15 cellular contexts compared by ENCODE assay signal in the genomic region with DNA sequence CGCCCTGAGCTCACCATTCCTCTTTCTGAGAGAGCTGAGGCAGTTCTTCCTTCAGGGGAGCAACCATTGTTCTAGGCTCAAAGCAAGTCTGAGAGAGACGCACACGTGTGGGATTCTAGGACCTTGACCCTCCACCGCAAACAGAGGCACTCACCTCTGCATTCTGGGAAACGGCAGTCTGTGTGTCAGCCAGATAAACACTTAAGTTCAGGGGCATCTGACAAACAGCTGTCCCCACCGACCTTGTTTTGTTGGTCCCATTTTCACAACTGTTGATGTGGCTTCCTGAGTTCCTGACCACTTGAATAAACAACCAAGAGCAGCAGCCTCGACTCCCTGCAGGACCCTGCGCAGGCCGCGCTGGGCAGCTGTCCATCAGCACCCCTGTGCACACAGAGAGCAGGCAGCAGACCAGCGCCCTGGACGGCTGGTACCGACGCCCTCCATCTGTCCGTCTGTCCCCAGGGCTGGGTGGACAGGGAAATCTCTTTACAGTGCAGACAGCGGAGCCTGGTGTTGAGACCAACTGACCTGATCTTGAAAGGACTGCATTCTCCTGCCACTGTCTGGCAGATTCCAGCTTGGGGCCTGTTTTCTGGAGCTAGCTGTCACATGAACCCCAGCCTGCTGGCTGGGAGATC.
A peak's percentile ranks its signal among the peaks of the same experiment; 100 is the strongest.
DNase-seq lines count a peak whose midpoint lies in the region; FAIRE-seq and TF ChIP-seq lines count a peak whose summit lies in the region.
"Had no signal": no experiment of that assay in that cellular context is flagged by ENCODE, and none has a peak within 500 bp of the region (broad histone marks: within the 10 kb centered on the region; RNA-seq: fewer than 3 reads in every experiment).

No MANE protein-coding gene starts in this region.

- peak; percentile 23 for DNase-seq in COLO668 (lab: John Stamatoyannopoulos, UW; ENCODE audit: unreplicated experiment)
- DNase-seq in NCI-H69 (lab: John Stamatoyannopoulos, UW): peak; percentile 38
- peak; percentile 76 for DNase-seq in endothelial cell of umbilical vein (ENCODE audit: low read depth, low spot score)
- DNase-seq in medulla oblongata (ENCODE audit: extremely low spot score): peak; percentile 62
- DNase-seq in osteoblast (ENCODE audit: insufficient read length, low spot score, missing footprints): no peak
- DNase-seq in NCI-H2171 treated with DMSO at 0.1 percent for 48 hours (lab: John Stamatoyannopoulos, UW): no peak
- no peak for DNase-seq in suprapubic skin (ENCODE audit: low spot score in 2 of 2)
- DNase-seq in HTR-8/SVneo (ENCODE audit: insufficient read length, low spot score): no peak
- DNase-seq: ACHN; activated naive CD4-positive, alpha-beta T cell treated with anti-CD3 and anti-CD28 coated beads, Interleukin-2, amount 50 U/mL, for 16 hours; CD8-positive, alpha-beta T cell; effector CD4-positive, alpha-beta T cell; EL; SJCRH30 had no signal

- H3K9me1 ChIP-seq in endothelial cell of umbilical vein (replicated peaks; ENCODE audit: control insufficient read depth, extremely low read depth, insufficient read depth, low read length): no peaks in the 10 kb centered on the region

- H3K4me3 ChIP-seq in endothelial cell of umbilical vein (replicated peaks in 1 of 3; ENCODE audit: insufficient read depth in 1 of 3, low read depth in 1 of 3, low read length in 3 of 3) (no peak overlapping the region), osteoblast (ENCODE audit: insufficient read depth, low read length) (no peak overlapping the region), suprapubic skin (no peak overlapping the region)
- H3K4me3 ChIP-seq: lung, SJCRH30 had no signal

- CTCF ChIA-PET in endothelial cell of umbilical vein (lab: Charles Lee): no interaction called here

- FAIRE-seq in endothelial cell of umbilical vein (lab: Jason Lieb, UNC) (peak; percentile 26), HTR-8/SVneo (lab: Jason Lieb, UNC) (no peak)

- no peak overlapping the region for H3K9ac ChIP-seq in endothelial cell of umbilical vein (replicated peaks; ENCODE audit: extremely low read depth, insufficient read depth, low read length)

- no peak overlapping the region for H3K27ac ChIP-seq in endothelial cell of umbilical vein (ENCODE audit: insufficient read depth, low read depth, low read length)
- no peak overlapping the region for H3K27ac ChIP-seq in osteoblast (ENCODE audit: low read depth, low read length)
- no peak overlapping the region for H3K27ac ChIP-seq in suprapubic skin
- H3K27ac ChIP-seq: SJCRH30 had no signal

- H3K79me2 ChIP-seq in endothelial cell of umbilical vein (ENCODE audit: control insufficient read depth, insufficient read depth, low read length) (no peaks in the 10 kb centered on the region), osteoblast (ENCODE audit: insufficient read depth, low read length) (no peaks in the 10 kb centered on the region)

- H2AFZ ChIP-seq in endothelial cell of umbilical vein (ENCODE audit: low read depth, low read length) (no peak overlapping the region), osteoblast (ENCODE audit: low read length) (no peak overlapping the region)

- H3K36me3 ChIP-seq in endothelial cell of umbilical vein (ENCODE audit: control insufficient read depth in 2 of 2, extremely low read depth in 1 of 2, insufficient read depth in 2 of 2, low read length in 2 of 2) (no peaks in the 10 kb centered on the region), osteoblast (ENCODE audit: insufficient read depth, low read length) (no peaks in the 10 kb centered on the region), suprapubic skin (no peaks in the 10 kb centered on the region)
- H3K36me3 ChIP-seq: SJCRH30 had no signal

- dilution Hi-C loops in endothelial cell of umbilical vein (cut with MboI; ENCODE audit: extremely low pct_ligation_motif_present, low sequenced_read_pairs): no loop called here

- BruUV-seq in endothelial cell of umbilical vein (replicated peaks; lab: Mats Ljungman, UMichigan): no TSS peak

- no peak overlapping the region for H3K4me2 ChIP-seq in endothelial cell of umbilical vein (ENCODE audit: insufficient read depth, low read length)
- H3K4me2 ChIP-seq in osteoblast (ENCODE audit: insufficient read depth, low read length): no peak overlapping the region

- H3K9me3 ChIP-seq in endothelial cell of umbilical vein (replicated peaks; ENCODE audit: control insufficient read depth, insufficient read depth, low read length) (no peaks in the 10 kb centered on the region), osteoblast (ENCODE audit: low read depth, low read length) (no peaks in the 10 kb centered on the region), suprapubic skin (no peaks in the 10 kb centered on the region)
- H3K9me3 ChIP-seq: SJCRH30 had no signal

- 66% methylated on average over 16 of the region's 16 CpGs for WGBS in suprapubic skin

- TF ChIP-seq CTCF in endothelial cell of umbilical vein (IDR thresholded peaks at IDR 0.05; ENCODE audit: extremely low read depth in 1 of 2, insufficient read depth in 1 of 2, low read depth in 1 of 2, low read length in 2 of 2) (no peak), osteoblast (IDR thresholded peaks at IDR 0.05; ENCODE audit: extremely low read depth, low read depth, low read length) (no peak), suprapubic skin (IDR thresholded peaks at IDR 0.05) (no peak)

- H3K27me3 ChIP-seq in endothelial cell of umbilical vein (ENCODE audit: control insufficient read depth in 2 of 2, insufficient read depth in 2 of 2, low read length in 2 of 2): no peaks in the 10 kb centered on the region
- H3K27me3 ChIP-seq in osteoblast (ENCODE audit: insufficient read depth, low read length): peaks cover 24% of the 10 kb centered on the region
- no peaks in the 10 kb centered on the region for H3K27me3 ChIP-seq in suprapubic skin
- H3K27me3 ChIP-seq: SJCRH30 had no signal

- no peak for TF ChIP-seq POLR2A in endothelial cell of umbilical vein (IDR thresholded peaks at IDR 0.05; ENCODE audit: low read depth, low read length)
- TF ChIP-seq POLR2A in suprapubic skin (IDR thresholded peaks at IDR 0.05): no peak

- no peak for TF ChIP-seq EP300 in suprapubic skin (IDR thresholded peaks at IDR 0.05)

- no peaks in the 10 kb centered on the region for H3K4me1 ChIP-seq in endothelial cell of umbilical vein (ENCODE audit: control insufficient read depth, extremely low read depth, insufficient read depth, low read length)
- H3K4me1 ChIP-seq in osteoblast (ENCODE audit: insufficient read depth, low read length): no peaks in the 10 kb centered on the region
- H3K4me1 ChIP-seq in suprapubic skin: no peaks in the 10 kb centered on the region
- H3K4me1 ChIP-seq: SJCRH30 had no signal

- intact Hi-C loops in endothelial cell of umbilical vein (cut with micrococcal nuclease): no loop called here

- H4K20me1 ChIP-seq in endothelial cell of umbilical vein (replicated peaks; ENCODE audit: control insufficient read depth, extremely low read depth, insufficient read depth, low read length): no peaks in the 10 kb centered on the region
- no peaks in the 10 kb centered on the region for H4K20me1 ChIP-seq in osteoblast (ENCODE audit: insufficient read depth, low read length)

- POLR2A ChIA-PET in endothelial cell of umbilical vein (lab: Charles Lee): no interaction called here

TF ChIP-seq in endothelial cell of umbilical vein, 7 proteins besides CTCF, POLR2A, EP300 and RAD21:
- TF ChIP-seq JUN (IDR thresholded peaks at IDR 0.05; ENCODE audit: borderline replicate concordance, insufficient read depth, insufficient read length, low read depth) (no peak), FOS (IDR thresholded peaks at IDR 0.05; ENCODE audit: borderline replicate concordance, insufficient read depth, low read length) (no peak), EZH2 (IDR thresholded peaks at IDR 0.05; ENCODE audit: borderline replicate concordance, low read depth, low read length, severe bottlenecking) (no peak), MYC (IDR thresholded peaks at IDR 0.05; ENCODE audit: low read depth, low read length) (no peak), GATA2 (IDR thresholded peaks at IDR 0.05; ENCODE audit: insufficient read depth, insufficient read length, low read depth, low read length) (no peak), POLR2AphosphoS5 (IDR thresholded peaks at IDR 0.05; ENCODE audit: insufficient read depth, low read depth, low read length) (no peak)
- TF ChIP-seq, protein P1, sequence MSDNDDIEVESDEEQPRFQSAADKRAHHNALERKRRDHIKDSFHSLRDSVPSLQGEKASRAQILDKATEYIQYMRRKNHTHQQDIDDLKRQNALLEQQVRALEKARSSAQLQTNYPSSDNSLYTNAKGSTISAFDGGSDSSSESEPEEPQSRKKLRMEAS (IDR thresholded peaks at IDR 0.05; ENCODE audit: insufficient read depth, insufficient read length): no peak

Comparison
In these comparisons a context has a peak if more than half of its experiments do, and no peak if none do; other contexts are left out.
1. DNase-seq: peak in COLO668 (single experiment), NCI-H69 (single experiment), endothelial cell of umbilical vein (single experiment) and medulla oblongata (single experiment); none in osteoblast (single experiment), NCI-H2171 treated with DMSO at 0.1 percent for 48 hours (single experiment), suprapubic skin (0 of 2) and HTR-8/SVneo (single experiment).